ENCODE assay signal across 33 cellular contexts in the genomic region with DNA sequence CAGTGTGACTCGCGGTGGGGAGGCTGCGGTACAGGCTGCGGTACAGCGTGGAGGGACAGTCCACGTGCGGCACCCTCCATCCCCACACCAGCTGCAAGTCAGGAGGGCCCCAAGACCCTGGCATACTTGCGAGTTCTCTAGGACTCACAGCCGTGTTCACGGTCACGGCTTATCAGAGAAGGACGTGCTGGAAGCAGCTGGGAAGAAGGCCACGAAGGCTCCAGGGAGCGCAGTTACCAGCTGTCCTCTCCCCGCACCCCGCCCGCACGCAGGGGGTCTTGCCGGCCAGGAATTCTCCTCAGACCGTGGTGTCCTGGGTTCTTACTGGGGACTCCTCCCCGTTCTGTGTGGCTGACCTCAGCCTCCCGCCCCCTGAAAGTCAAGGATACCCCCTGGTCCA. TPM values are rescaled to one million over a fixed set of nuclear protein-coding genes. Genes with fewer than 3 reads are reported as not detected.
"Had no signal": no experiment of that assay in that cellular context is flagged by ENCODE, and none has a peak within 500 bp of the region (broad histone marks: within the 10 kb centered on the region; RNA-seq: fewer than 3 reads in every experiment).

No MANE protein-coding gene starts in this region.

- H3K4me3 ChIP-seq: ascending aorta, left lung, lung, sigmoid colon, tibial artery had no signal

- H3K27ac Mint-ChIP-seq: activated CD8-positive, alpha-beta T cell treated with anti-CD3 and anti-CD28 coated beads, Interleukin-2, amount 10 ng/mL, durations not matched to agents 7 days and 5 days; activated naive CD8-positive, alpha-beta T cell treated with anti-CD3 and anti-CD28 coated beads, Interleukin-2, amount 50 U/mL, for 24 hours; activated T-helper 1 cell treated with anti-CD3 and anti-CD28 coated beads, Interleukin-12 subunit alpha, Interleukin-12 subunit beta, Interleukin-2, Interleukin-4 antibody, amounts not matched to agents 30 ng/mL and 10 ng/mL and 1 ng/mL, durations not matched to agents 14 hours and 24 hours and 36 hours; naive thymus-derived CD4-positive, alpha-beta T cell; T-cell had no signal

- ATAC-seq: activated CD8-positive, alpha-beta T cell treated with anti-CD3 and anti-CD28 coated beads, Interleukin-2, amount 10 ng/mL, durations not matched to agents 7 days and 5 days; activated naive CD8-positive, alpha-beta T cell treated with anti-CD3 and anti-CD28 coated beads, Interleukin-2, amount 50 U/mL, for 24 hours; naive thymus-derived CD4-positive, alpha-beta T cell; T-cell had no signal

- DNase-seq: activated CD4-positive, alpha-beta T cell treated with anti-CD3 and anti-CD28 coated beads for 1 hour; activated CD4-positive, alpha-beta T cell treated with anti-CD3 and anti-CD28 coated beads, Interleukin-2, amount 50 U/mL, for 1 hour; activated CD8-positive, alpha-beta T cell treated with anti-CD3 and anti-CD28 coated beads, Interleukin-2, amount 10 ng/mL, durations not matched to agents 7 days and 5 days; activated gamma-delta T cell; activated naive CD4-positive, alpha-beta T cell treated with anti-CD3 and anti-CD28 coated beads, Interleukin-2, amount 50 U/mL, for 16 hours; activated naive CD8-positive, alpha-beta T cell treated with anti-CD3 and anti-CD28 coated beads, Interleukin-2, amount 50 U/mL, for 24 hours; central memory CD4-positive, alpha-beta T cell; effector memory CD4-positive, alpha-beta T cell; foreskin melanocyte; hippocampal formation; kidney glomerular epithelial cell; left lung; naive thymus-derived CD4-positive, alpha-beta T cell; sigmoid colon; stimulated activated CD4-positive, alpha-beta T cell treated with anti-CD3 and anti-CD28 coated beads, Interleukin-2, amount 100 ng/mL, for 48 hours; stimulated activated CD8-positive, alpha-beta memory T cell treated with anti-CD3 and anti-CD28 coated beads, Interleukin-4, amount 100 ng/mL, for 48 hours; stimulated activated naive CD4-positive, alpha-beta T cell treated with Interleukin-2 at 50 U/mL for 16 hours; T-cell; tibial artery; WERI-Rb-1 had no signal

- H3K4me3 Mint-ChIP-seq: activated CD8-positive, alpha-beta T cell treated with anti-CD3 and anti-CD28 coated beads, Interleukin-2, amount 10 ng/mL, durations not matched to agents 7 days and 5 days; activated naive CD8-positive, alpha-beta T cell treated with anti-CD3 and anti-CD28 coated beads, Interleukin-2, amount 50 U/mL, for 24 hours; activated T-helper 1 cell treated with anti-CD3 and anti-CD28 coated beads, Interleukin-12 subunit alpha, Interleukin-12 subunit beta, Interleukin-2, Interleukin-4 antibody, amounts not matched to agents 30 ng/mL and 10 ng/mL and 1 ng/mL, durations not matched to agents 14 hours and 24 hours and 36 hours; naive thymus-derived CD4-positive, alpha-beta T cell; neural crest cell; T-cell had no signal

- H3K27ac ChIP-seq: ascending aorta, left lung, sigmoid colon, tibial artery, WERI-Rb-1 had no signal

- H3K9me3 ChIP-seq: ascending aorta, left lung, sigmoid colon, tibial artery had no signal

- H3K27me3 ChIP-seq: ascending aorta, left lung, sigmoid colon, tibial artery had no signal

- H3K9me3 Mint-ChIP-seq: activated naive CD8-positive, alpha-beta T cell treated with anti-CD3 and anti-CD28 coated beads, Interleukin-2, amount 50 U/mL, for 24 hours; activated T-helper 1 cell treated with anti-CD3 and anti-CD28 coated beads, Interleukin-12 subunit alpha, Interleukin-12 subunit beta, Interleukin-2, Interleukin-4 antibody, amounts not matched to agents 30 ng/mL and 10 ng/mL and 1 ng/mL, durations not matched to agents 14 hours and 24 hours and 36 hours; naive thymus-derived CD4-positive, alpha-beta T cell; neural crest cell; T-cell had no signal

- FAIRE-seq: colon, TTC549 had no signal

- H3K27me3 Mint-ChIP-seq: activated naive CD8-positive, alpha-beta T cell treated with anti-CD3 and anti-CD28 coated beads, Interleukin-2, amount 50 U/mL, for 24 hours; naive thymus-derived CD4-positive, alpha-beta T cell; T-cell had no signal

RNA-seq across cellular contexts. Expression of gene GALP, which starts 28.5 kb away (rescaled TPM):
- total RNA-seq: activated CD8-positive, alpha-beta T cell treated with anti-CD3 and anti-CD28 coated beads, Interleukin-2, amount 10 ng/mL, durations not matched to agents 7 days and 5 days; activated T-helper 1 cell treated with anti-CD3 and anti-CD28 coated beads, Interleukin-12 subunit alpha, Interleukin-12 subunit beta, Interleukin-2, Interleukin-4 antibody, amounts not matched to agents 30 ng/mL and 10 ng/mL and 1 ng/mL, durations not matched to agents 14 hours and 24 hours and 36 hours; ascending aorta; dermis microvascular lymphatic vessel endothelial cell; esophagus mucosa; left lung; lung; mesenteric fat pad; naive thymus-derived CD4-positive, alpha-beta T cell; omental fat pad; posterior vena cava; renal cortical epithelial cell; sigmoid colon; T-cell; urinary bladder had no signal
- polyA plus RNA-seq: lung; naive thymus-derived CD4-positive, alpha-beta T cell; sigmoid colon; urinary bladder had no signal

RNA-seq across cellular contexts. Expression of gene ZSCAN5B, which starts 50.3 kb away (rescaled TPM):
- total RNA-seq: activated CD8-positive, alpha-beta T cell treated with anti-CD3 and anti-CD28 coated beads, Interleukin-2, amount 10 ng/mL, durations not matched to agents 7 days and 5 days; activated T-helper 1 cell treated with anti-CD3 and anti-CD28 coated beads, Interleukin-12 subunit alpha, Interleukin-12 subunit beta, Interleukin-2, Interleukin-4 antibody, amounts not matched to agents 30 ng/mL and 10 ng/mL and 1 ng/mL, durations not matched to agents 14 hours and 24 hours and 36 hours; ascending aorta; dermis microvascular lymphatic vessel endothelial cell; esophagus mucosa; left lung; lung; mesenteric fat pad; naive thymus-derived CD4-positive, alpha-beta T cell; neural crest cell; omental fat pad; posterior vena cava; renal cortical epithelial cell; sigmoid colon; T-cell; urinary bladder had no signal
- polyA plus RNA-seq: naive thymus-derived CD4-positive, alpha-beta T cell; urinary bladder had no signal

RNA-seq across cellular contexts. Expression of gene ZSCAN5C, which starts 54.8 kb away (rescaled TPM):
- total RNA-seq: activated CD8-positive, alpha-beta T cell treated with anti-CD3 and anti-CD28 coated beads, Interleukin-2, amount 10 ng/mL, durations not matched to agents 7 days and 5 days; activated T-helper 1 cell treated with anti-CD3 and anti-CD28 coated beads, Interleukin-12 subunit alpha, Interleukin-12 subunit beta, Interleukin-2, Interleukin-4 antibody, amounts not matched to agents 30 ng/mL and 10 ng/mL and 1 ng/mL, durations not matched to agents 14 hours and 24 hours and 36 hours; ascending aorta; dermis microvascular lymphatic vessel endothelial cell; esophagus mucosa; left lung; lung; mesenteric fat pad; naive thymus-derived CD4-positive, alpha-beta T cell; neural crest cell; omental fat pad; posterior vena cava; renal cortical epithelial cell; sigmoid colon; T-cell; urinary bladder had no signal
- polyA plus RNA-seq: lung; naive thymus-derived CD4-positive, alpha-beta T cell; sigmoid colon; urinary bladder had no signal
